Comparison of ENCODE assay signal across 22 cellular contexts in the genomic region with DNA sequence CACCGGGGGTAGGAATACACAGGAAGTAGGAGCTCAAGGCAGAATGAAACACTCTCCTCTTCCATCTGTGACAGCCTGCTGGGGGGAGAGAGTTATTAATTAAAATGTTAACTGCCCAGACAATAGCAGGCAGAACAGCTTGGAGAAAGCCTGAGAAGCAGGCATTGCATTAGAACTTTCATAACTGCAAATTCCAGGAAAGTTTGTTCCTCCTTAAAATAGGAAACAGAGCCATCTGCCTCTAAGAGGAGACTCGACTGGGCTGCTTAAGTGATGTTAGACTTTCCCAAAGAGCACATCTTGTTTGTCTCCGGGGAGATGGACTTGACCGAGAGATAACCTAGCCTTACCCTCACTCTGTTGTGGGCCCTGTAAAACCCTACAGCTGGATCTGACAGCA.
DNase-seq lines count a peak whose midpoint lies in the region; ATAC-seq, FAIRE-seq and TF ChIP-seq lines count a peak whose summit lies in the region.
"Had no signal": no experiment of that assay in that cellular context is flagged by ENCODE, and none has a peak within 500 bp of the region (broad histone marks: within the 10 kb centered on the region; RNA-seq: fewer than 3 reads in every experiment).

No MANE protein-coding gene starts in this region.

- TF ChIP-seq POLR2A in IMR-90 (IDR thresholded peaks at IDR 0.05; ENCODE audit: low read depth, low read length): no peak

- H2AK9ac ChIP-seq in IMR-90 (replicated peaks; ENCODE audit: low read depth, low read length, poor library complexity): no peak overlapping the region

- H4K8ac ChIP-seq in IMR-90 (ENCODE audit: low read depth in 2 of 2, low read length in 2 of 2) (peak overlapping the region in 1 of 2 experiments; percentile 42; a peak in 1 of 4 replicates), trophoblast cell (ENCODE audit: low read depth, low read length) (no peak overlapping the region)

- H3K9me3 ChIP-seq in BLaER1 treated with 17β-estradiol and CSF1 and Interleukin-3, amounts not matched to agents 10 nM and 100 nM (replicated peaks in 1 of 11): no peaks in the 10 kb centered on the region
- H3K9me3 ChIP-seq in IMR-90 (ENCODE audit: control insufficient read depth, insufficient read depth, low read length): no peaks in the 10 kb centered on the region
- no peaks in the 10 kb centered on the region for H3K9me3 ChIP-seq in trophoblast cell (ENCODE audit: insufficient read depth, low read depth, low read length)
- no peaks in the 10 kb centered on the region for H3K9me3 ChIP-seq in kidney (ENCODE audit: control insufficient read depth in 1 of 2, low read length in 2 of 2)
- H3K9me3 ChIP-seq: Caco-2 had no signal

- H2BK120ac ChIP-seq in IMR-90 (ENCODE audit: low read depth, low read length) (peak overlapping the region; percentile 58), trophoblast cell (ENCODE audit: insufficient read depth, low read length, poor library complexity) (no peak overlapping the region)

- no TSS peak for BruUV-seq in IMR-90 (replicated peaks; lab: Mats Ljungman, UMichigan)

- H2AFZ ChIP-seq in IMR-90 (replicated peaks; ENCODE audit: low read length, poor library complexity) (no peak overlapping the region), trophoblast cell (ENCODE audit: insufficient read depth, low read length, poor library complexity) (no peak overlapping the region)

- dilution Hi-C loops in IMR-90 (cut with HindIII; ENCODE audit: low sequenced_read_pairs, unreplicated experiment): no loop called here

- H3K18ac ChIP-seq in IMR-90 (ENCODE audit: low read depth, low read length) (peak overlapping the region; percentile 57; the same call in 1 of the 2 replicates), trophoblast cell (ENCODE audit: low read length) (no peak overlapping the region)

- intact Hi-C loops in IMR-90 (cut with micrococcal nuclease): loop anchor here (5.0 kb wide), 1 partner anchor 1039 kb away; no protein-coding TSS in a partner anchor
- intact Hi-C loops in kidney (cut with DNase I): no loop called here

- peaks cover 36 to 63% (median 51%) of the 10 kb centered on the region in 10 experiments for H3K4me1 ChIP-seq in BLaER1 treated with 17β-estradiol and CSF1 and Interleukin-3, amounts not matched to agents 10 nM and 100 nM
- H3K4me1 ChIP-seq in IMR-90 (ENCODE audit: control insufficient read depth, insufficient read depth, low read length): peaks cover 11% of the 10 kb centered on the region
- peaks cover 13 to 20% of the 10 kb centered on the region in 2 experiments for H3K4me1 ChIP-seq in trophoblast cell (ENCODE audit: control insufficient read depth in 1 of 2, insufficient read depth in 2 of 2, low read length in 2 of 2)
- H3K4me1 ChIP-seq in kidney (ENCODE audit: control insufficient read depth in 1 of 2, insufficient read depth in 1 of 2, low read depth in 1 of 2, low read length in 2 of 2): no peaks in the 10 kb centered on the region
- H3K4me1 ChIP-seq: Caco-2 had no signal

- TF ChIP-seq RAD21 in IMR-90 (IDR thresholded peaks at IDR 0.05; ENCODE audit: low read length): no peak

- H2BK5ac ChIP-seq in IMR-90 (ENCODE audit: low read depth, low read length, poor library complexity, severe bottlenecking) (no peak overlapping the region), trophoblast cell (ENCODE audit: low read depth, low read length, poor library complexity) (no peak overlapping the region)

- no peak overlapping the region for H3K4me3 ChIP-seq in BLaER1 treated with 17β-estradiol and CSF1 and Interleukin-3, amounts not matched to agents 10 nM and 100 nM
- H3K4me3 ChIP-seq in IMR-90 (ENCODE audit: insufficient read depth, low read depth, low read length) (no peak overlapping the region), trophoblast cell (ENCODE audit: low read depth, low read length) (no peak overlapping the region), kidney (ENCODE audit: low read length in 2 of 2) (no peak overlapping the region)

- H4K91ac ChIP-seq in IMR-90 (ENCODE audit: insufficient read depth, low read depth, low read length): peak overlapping the region; percentile 22; the same call in 1 of the 2 replicates
- H4K91ac ChIP-seq in trophoblast cell (ENCODE audit: low read depth, low read length): peak overlapping the region; percentile 25

- 0 out of 2 replicates have a peak, but pooled peaks cover 10% of the 10 kb centered on the region for H3K9me1 ChIP-seq in IMR-90 (ENCODE audit: insufficient read depth, low read length)

- no peak overlapping the region for H3K14ac ChIP-seq in IMR-90 (replicated peaks; ENCODE audit: low read depth, low read length)
- no peak overlapping the region for H3K14ac ChIP-seq in trophoblast cell (ENCODE audit: low read length)

- peak overlapping the region; percentile 21 to 63 (median 42); a peak in 21 of 22 replicates for H3K4me2 ChIP-seq in BLaER1 treated with 17β-estradiol and CSF1 and Interleukin-3, amounts not matched to agents 10 nM and 100 nM
- H3K4me2 ChIP-seq in IMR-90 (ENCODE audit: low read depth, low read length) (no peak overlapping the region), trophoblast cell (ENCODE audit: low read length) (no peak overlapping the region)

- no peak overlapping the region for H3K9ac ChIP-seq in BLaER1 treated with 17β-estradiol and CSF1 and Interleukin-3, amounts not matched to agents 10 nM and 100 nM
- H3K9ac ChIP-seq in IMR-90 (ENCODE audit: low read depth, low read length) (no peak overlapping the region), trophoblast cell (ENCODE audit: low read length) (no peak overlapping the region), kidney (ENCODE audit: low read length in 2 of 2) (no peak overlapping the region)

- no peak overlapping the region for H3K56ac ChIP-seq in IMR-90 (ENCODE audit: extremely low read depth, insufficient read depth, low read length)

- H4K20me1 ChIP-seq in BLaER1 treated with 17β-estradiol and CSF1 and Interleukin-3, amounts not matched to agents 10 nM and 100 nM: no peaks in the 10 kb centered on the region; a peak in 1 of 22 replicates
- no peaks in the 10 kb centered on the region for H4K20me1 ChIP-seq in IMR-90 (ENCODE audit: insufficient read depth, low read length)

- no peak for TF ChIP-seq CTCF in IMR-90 (conservative IDR thresholded peaks at IDR 0.05; ENCODE audit: low read depth, low read length)
- TF ChIP-seq CTCF in kidney (IDR thresholded peaks at IDR 0.05; ENCODE audit: borderline replicate concordance, extremely low read depth, insufficient read depth): no peak

- H3K4ac ChIP-seq in IMR-90 (ENCODE audit: low read depth, low read length): peak overlapping the region; percentile 24
- H3K4ac ChIP-seq in trophoblast cell (ENCODE audit: low read depth, low read length): no peak overlapping the region

- H2BK20ac ChIP-seq in IMR-90 (ENCODE audit: low read depth, low read length): peak overlapping the region; percentile 82

- WGBS in IMR-90 (ENCODE audit: extremely low coverage in 2 of 2, insufficient read length in 1 of 2), 2 experiments: 0% methylated on average over 1 of the region's 4 CpGs; no CpG with 5 or more reads in 1 of the 2 experiments
- no CpG with 5 or more reads among the region's 4 CpGs for WGBS in trophoblast cell (ENCODE audit: extremely low coverage, insufficient coverage, insufficient read length)

- CTCF ChIA-PET in IMR-90 (lab: Yijun Ruan, JAX): no interaction called here

- DNase-seq in IMR-90 (no peak), fibroblast of gingiva (ENCODE audit: low read depth) (peak; percentile 33), trophoblast cell (peak in 1 of 2 donors; percentile 48), NCI-H1092 (lab: John Stamatoyannopoulos, UW) (no peak), kidney (no peak)
- DNase-seq in activated CD8-positive, alpha-beta memory T cell treated with anti-CD3 and anti-CD28 coated beads, Interleukin-2, amount 50 U/mL, for 4 hours: no peak
- DNase-seq: ACHN; Caco-2; CD4-positive, alpha-beta T cell; EL; GOT3; KG1; NCI-H1436; NCI-H2081; NCI-H446 treated with DMSO at 0.1 percent for 48 hours; NCI-H774; Right ventricle myocardium superior had no signal

- H3K79me1 ChIP-seq in IMR-90 (ENCODE audit: low read depth in 1 of 2, low read length in 2 of 2) (no peaks in the 10 kb centered on the region), trophoblast cell (ENCODE audit: low read length) (peaks cover 8% of the 10 kb centered on the region)

- H3K79me2 ChIP-seq in trophoblast cell (ENCODE audit: control insufficient read depth, insufficient read depth, low read length, poor library complexity): no peaks in the 10 kb centered on the region

- in situ Hi-C loops in IMR-90 (cut with MboI; ENCODE audit: low sequenced_read_pairs): loop anchor here (25.0 kb wide), 1 partner anchor 404 kb away; no protein-coding TSS in a partner anchor

- H2BK12ac ChIP-seq in trophoblast cell (ENCODE audit: low read length): no peak overlapping the region

- no peaks in the 10 kb centered on the region; a peak in 1 of 22 replicates for H3K27me3 ChIP-seq in BLaER1 treated with 17β-estradiol and CSF1 and Interleukin-3, amounts not matched to agents 10 nM and 100 nM
- no peaks in the 10 kb centered on the region; the same call in 1 of the 2 replicates for H3K27me3 ChIP-seq in IMR-90 (ENCODE audit: control insufficient read depth, insufficient read depth, low read length)
- no peaks in the 10 kb centered on the region for H3K27me3 ChIP-seq in trophoblast cell (ENCODE audit: insufficient read depth, low read length)

- H3K23ac ChIP-seq in IMR-90 (ENCODE audit: low read depth, low read length) (no peak overlapping the region; the same call in 1 of the 2 replicates), trophoblast cell (ENCODE audit: low read length) (no peak overlapping the region)

- H3K27ac ChIP-seq in BLaER1 treated with 17β-estradiol and CSF1 and Interleukin-3, amounts not matched to agents 10 nM and 100 nM: no peak overlapping the region
- H3K27ac ChIP-seq in IMR-90 (ENCODE audit: insufficient read depth, low read length): no peak overlapping the region
- H3K27ac ChIP-seq in trophoblast cell (ENCODE audit: low read depth, low read length): no peak overlapping the region
- H3K27ac ChIP-seq in kidney (ENCODE audit: low read depth in 2 of 2, low read length in 2 of 2): no peak overlapping the region

- peak overlapping the region; percentile 42; the same call in 1 of the 3 replicates for H2BK15ac ChIP-seq in IMR-90 (ENCODE audit: low read depth, low read length)

- no peaks in the 10 kb centered on the region for H3K36me3 ChIP-seq in BLaER1 treated with 17β-estradiol and CSF1 and Interleukin-3, amounts not matched to agents 10 nM and 100 nM
- H3K36me3 ChIP-seq in IMR-90 (ENCODE audit: control insufficient read depth, insufficient read depth, low read length) (no peaks in the 10 kb centered on the region), trophoblast cell (ENCODE audit: control insufficient read depth in 1 of 2, insufficient read depth in 2 of 2, low read length in 2 of 2) (no peaks in the 10 kb centered on the region), kidney (ENCODE audit: control insufficient read depth in 1 of 2, insufficient read depth in 2 of 2, low read length in 2 of 2) (no peaks in the 10 kb centered on the region)

- no peak overlapping the region for H4K5ac ChIP-seq in IMR-90 (ENCODE audit: low read depth, low read length)

- no peak for FAIRE-seq in kidney (lab: Jason Lieb, UNC)
- FAIRE-seq: GM12892, HepG2, RCC 7860 had no signal

- ATAC-seq in IMR-90 (ENCODE audit: low read depth): no peak
- ATAC-seq: HCT116, HepG2 had no signal

- H2AK5ac ChIP-seq in IMR-90 (ENCODE audit: low read depth, low read length): peak overlapping the region; percentile 33; the same call in 1 of the 2 replicates
- no peak overlapping the region for H2AK5ac ChIP-seq in trophoblast cell (ENCODE audit: low read length)

- POLR2A ChIA-PET in IMR-90 (lab: Charles Lee; ENCODE audit: unreplicated experiment): no interaction called here

- no peak overlapping the region for H4K12ac ChIP-seq in trophoblast cell (ENCODE audit: low read depth, low read length)

Comparison
In these comparisons a context has a peak if more than half of its experiments do, and no peak if none do; other contexts are left out.
1. H3K4me2 ChIP-seq: peak in BLaER1 treated with 17β-estradiol and CSF1 and Interleukin-3, amounts not matched to agents 10 nM and 100 nM (11 of 11); none in IMR-90 (single experiment) and trophoblast cell (single experiment).